ENCODE assay signal across 31 cellular contexts in the genomic region with DNA sequence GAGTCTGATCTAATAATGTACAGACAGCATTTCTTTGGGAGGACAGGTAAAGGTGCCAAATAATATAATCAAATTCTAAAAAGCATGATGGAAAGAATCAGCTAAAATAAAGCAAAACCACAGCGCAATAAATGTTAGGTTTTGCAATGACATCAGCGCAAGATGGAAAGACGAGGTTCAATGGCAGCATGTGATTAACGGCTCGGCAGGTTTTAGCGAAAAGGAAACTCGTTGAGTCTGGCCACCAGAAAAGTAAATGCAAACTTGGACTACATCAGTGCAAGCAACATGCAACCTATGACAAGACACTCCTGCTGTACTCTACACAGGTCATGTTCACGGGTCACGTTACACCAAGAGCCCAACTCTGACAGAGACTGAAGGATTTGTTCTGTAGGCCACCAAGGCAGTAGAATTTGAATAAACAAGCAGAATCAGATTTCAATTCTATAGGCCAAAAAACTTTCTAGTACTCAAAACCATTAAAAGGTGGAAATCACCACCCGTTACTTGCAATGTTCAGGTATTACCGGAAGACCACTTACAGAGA. TPM values are rescaled to one million over a fixed set of nuclear protein-coding genes. Genes with fewer than 3 reads are reported as not detected.
A peak's percentile ranks its signal among the peaks of the same experiment; 100 is the strongest.
DNase-seq lines count a peak whose midpoint lies in the region; ATAC-seq and TF ChIP-seq lines count a peak whose summit lies in the region.
"Had no signal": no experiment of that assay in that cellular context is flagged by ENCODE, and none has a peak within 500 bp of the region (broad histone marks: within the 10 kb centered on the region; RNA-seq: fewer than 3 reads in every experiment).

No MANE protein-coding gene starts in this region.

- H3K4me3 Mint-ChIP-seq in T-helper 17 cell (no peak overlapping the region), glutamatergic neuron (ENCODE audit: unreplicated experiment) (peak overlapping the region; percentile 98)
- no peak overlapping the region for H3K4me3 Mint-ChIP-seq in natural killer cell treated with Interleukin-12 subunit alpha and Interleukin-12 subunit beta and Interleukin-15 and Interleukin-18, amount 100 ng/mL, for 72 hours
- H3K4me3 Mint-ChIP-seq: activated CD8-positive, alpha-beta memory T cell treated with anti-CD3 and anti-CD28 coated beads, Interleukin-2, amount 10 ng/mL, durations not matched to agents 7 days and 5 days; activated naive CD8-positive, alpha-beta T cell treated with anti-CD3 and anti-CD28 coated beads, Interleukin-2, amount 10 ng/mL, durations not matched to agents 7 days and 5 days; activated T-cell treated with anti-CD3 and anti-CD28 coated beads, Interleukin-2, amount 50 U/mL, for 4 hours; CD4-positive, alpha-beta memory T cell; stimulated activated naive CD8-positive, alpha-beta T cell treated with anti-CD3 and anti-CD28 coated beads, Interleukin-15, Interleukin-2, amounts not matched to agents 100 ng/mL and 50 ng/mL, for 24 hours; T-cell had no signal

- peaks cover 10% of the 10 kb centered on the region for H3K9me3 Mint-ChIP-seq in glutamatergic neuron (ENCODE audit: unreplicated experiment)
- no peaks in the 10 kb centered on the region for H3K9me3 Mint-ChIP-seq in natural killer cell treated with Interleukin-12 subunit alpha and Interleukin-12 subunit beta and Interleukin-15 and Interleukin-18, amount 100 ng/mL, for 72 hours
- H3K9me3 Mint-ChIP-seq: activated naive CD8-positive, alpha-beta T cell treated with anti-CD3 and anti-CD28 coated beads, Interleukin-2, amount 10 ng/mL, durations not matched to agents 7 days and 5 days; activated T-cell treated with anti-CD3 and anti-CD28 coated beads, Interleukin-2, amount 50 U/mL, for 4 hours; stimulated activated naive CD8-positive, alpha-beta T cell treated with anti-CD3 and anti-CD28 coated beads, Interleukin-15, Interleukin-2, amounts not matched to agents 100 ng/mL and 50 ng/mL, for 24 hours; T-cell had no signal

- ATAC-seq in heart right ventricle = no peak
- no peak for ATAC-seq in left cardiac atrium
- no peak for ATAC-seq in T-helper 17 cell
- no peak for ATAC-seq in natural killer cell treated with Interleukin-12 subunit alpha and Interleukin-12 subunit beta and Interleukin-15 and Interleukin-18, amount 100 ng/mL, for 72 hours
- ATAC-seq: A549; activated CD8-positive, alpha-beta memory T cell treated with anti-CD3 and anti-CD28 coated beads, Interleukin-2, amount 10 ng/mL, durations not matched to agents 7 days and 5 days; activated T-cell treated with anti-CD3 and anti-CD28 coated beads, Interleukin-2, amount 50 U/mL, for 4 hours; pancreas; T-cell had no signal

- H3K27me3 ChIP-seq in heart right ventricle (no peaks in the 10 kb centered on the region), tibial nerve (no peaks in the 10 kb centered on the region)
- H3K27me3 ChIP-seq: ascending aorta, pancreas, SJSA1 had no signal

- H3K4me1 Mint-ChIP-seq in T-helper 17 cell = peaks cover 26% of the 10 kb centered on the region
- peaks cover 55% of the 10 kb centered on the region for H3K4me1 Mint-ChIP-seq in glutamatergic neuron (ENCODE audit: low read depth, unreplicated experiment)
- H3K4me1 Mint-ChIP-seq in natural killer cell treated with Interleukin-12 subunit alpha and Interleukin-12 subunit beta and Interleukin-15 and Interleukin-18, amount 100 ng/mL, for 72 hours (ENCODE audit: low read depth in 2 of 2) = peaks cover 5 to 18% of the 10 kb centered on the region in 2 donors

- DNase-seq in heart right ventricle = no peak
- DNase-seq in left cardiac atrium = no peak
- no peak for DNase-seq in T-helper 17 cell
- no peak for DNase-seq in glutamatergic neuron
- DNase-seq in tibial nerve (ENCODE audit: low spot score in 2 of 2) = no peak
- no peak for DNase-seq in activated CD4-positive, CD25-positive, alpha-beta regulatory T cell (lab: John Stamatoyannopoulos, UW)
- no peak for DNase-seq in SKM-1 treated with dmso at 0.1 percent for 144 hours (lab: John Stamatoyannopoulos, UW; ENCODE audit: unreplicated experiment)
- no peak for DNase-seq in natural killer cell treated with Interleukin-12 subunit alpha and Interleukin-12 subunit beta and Interleukin-15 and Interleukin-18, amount 100 ng/mL, for 72 hours (ENCODE audit: low spot score)
- DNase-seq: activated CD4-positive, alpha-beta T cell treated with anti-CD3 and anti-CD28 coated beads, Interleukin-2, amount 50 U/mL, for 4 hours; activated CD8-positive, alpha-beta memory T cell treated with anti-CD3 and anti-CD28 coated beads, Interleukin-2, amount 10 ng/mL, durations not matched to agents 7 days and 5 days; activated gamma-delta T cell treated with Interleukin-2 at 50 U/mL for 16 hours; activated naive CD8-positive, alpha-beta T cell treated with anti-CD3 and anti-CD28 coated beads, Interleukin-2, amount 10 ng/mL, durations not matched to agents 7 days and 5 days; activated T-cell treated with anti-CD3 and anti-CD28 coated beads, Interleukin-2, amount 50 U/mL, for 4 hours; CD4-positive, alpha-beta memory T cell; central memory CD4-positive, alpha-beta T cell; DMS 273 treated with DMSO at 0.1 percent for 48 hours; EL; foreskin melanocyte; NCI-H1417 treated with DMSO at 0.1 percent for 48 hours; NCI-H2029 treated with DMSO at 0.1 percent for 48 hours; NCI-H774; pancreas; stimulated activated CD4-positive, alpha-beta T cell treated with anti-CD3 and anti-CD28 coated beads, Interleukin-1b, Interleukin-23, amount 100 ng/mL, for 48 hours; T-cell had no signal

- H3K27ac ChIP-seq in heart right ventricle (peak overlapping the region in 8 of 10 donors; percentile 10 to 64 (median 38)), tibial nerve (peak overlapping the region in 3 of 4 donors; percentile 34 to 69 (median 54))
- H3K27ac ChIP-seq: A549, ascending aorta, KMS-11, pancreas, SJSA1, thoracic aorta had no signal

- no peak for TF ChIP-seq POLR2A in tibial nerve (IDR thresholded peaks at IDR 0.05)

- H3K4me1 ChIP-seq in heart right ventricle = peaks cover 8 to 87% (median 71%) of the 10 kb centered on the region in 9 donors
- peaks cover 0 to 69% (median 20%) of the 10 kb centered on the region in 4 donors for H3K4me1 ChIP-seq in tibial nerve
- H3K4me1 ChIP-seq: ascending aorta had no signal

- H3K27me3 Mint-ChIP-seq in T-helper 17 cell (peaks cover 23% of the 10 kb centered on the region), glutamatergic neuron (ENCODE audit: unreplicated experiment) (peaks cover 2% of the 10 kb centered on the region)
- peaks cover 47 to 59% of the 10 kb centered on the region in 2 donors for H3K27me3 Mint-ChIP-seq in natural killer cell treated with Interleukin-12 subunit alpha and Interleukin-12 subunit beta and Interleukin-15 and Interleukin-18, amount 100 ng/mL, for 72 hours

- 78 to 80% methylated on average over 11 of the region's 11 CpGs for WGBS in heart right ventricle, 2 donors
- WGBS in tibial nerve, 2 donors = 89 to 91% methylated on average over 11 of the region's 11 CpGs

- H3K36me3 Mint-ChIP-seq in T-helper 17 cell (ENCODE audit: low read depth) (no peaks in the 10 kb centered on the region), glutamatergic neuron (ENCODE audit: unreplicated experiment) (peaks cover 4% of the 10 kb centered on the region)
- no peaks in the 10 kb centered on the region for H3K36me3 Mint-ChIP-seq in natural killer cell treated with Interleukin-12 subunit alpha and Interleukin-12 subunit beta and Interleukin-15 and Interleukin-18, amount 100 ng/mL, for 72 hours
- H3K36me3 Mint-ChIP-seq: activated CD8-positive, alpha-beta memory T cell treated with anti-CD3 and anti-CD28 coated beads, Interleukin-2, amount 10 ng/mL, durations not matched to agents 7 days and 5 days; activated naive CD8-positive, alpha-beta T cell treated with anti-CD3 and anti-CD28 coated beads, Interleukin-2, amount 10 ng/mL, durations not matched to agents 7 days and 5 days; CD4-positive, alpha-beta memory T cell; T-cell had no signal

- H3K4me3 ChIP-seq in heart right ventricle (peak overlapping the region in 2 of 10 donors; percentile 7 to 11), tibial nerve (no peak overlapping the region)
- H3K4me3 ChIP-seq: A549, ascending aorta, HAP-1, pancreas, SJSA1, thoracic aorta had no signal

- no peak for TF ChIP-seq EP300 in tibial nerve (IDR thresholded peaks at IDR 0.05)

- H3K27ac Mint-ChIP-seq in T-helper 17 cell (peak overlapping the region; percentile 54), glutamatergic neuron (ENCODE audit: unreplicated experiment) (peak overlapping the region; percentile 11)
- H3K27ac Mint-ChIP-seq in natural killer cell treated with Interleukin-12 subunit alpha and Interleukin-12 subunit beta and Interleukin-15 and Interleukin-18, amount 100 ng/mL, for 72 hours = no peak overlapping the region
- H3K27ac Mint-ChIP-seq: activated CD8-positive, alpha-beta memory T cell treated with anti-CD3 and anti-CD28 coated beads, Interleukin-2, amount 10 ng/mL, durations not matched to agents 7 days and 5 days; activated naive CD8-positive, alpha-beta T cell treated with anti-CD3 and anti-CD28 coated beads, Interleukin-2, amount 10 ng/mL, durations not matched to agents 7 days and 5 days; CD4-positive, alpha-beta memory T cell; stimulated activated naive CD8-positive, alpha-beta T cell treated with anti-CD3 and anti-CD28 coated beads, Interleukin-15, Interleukin-2, amounts not matched to agents 100 ng/mL and 50 ng/mL, for 24 hours; T-cell had no signal

- intact Hi-C loops in heart right ventricle (cut with DNase I) (loop anchor here in 8 of 10 donors (5.0 to 10.0 kb wide), 21 partner anchors 33 to 871 kb away; no protein-coding TSS in a partner anchor), left cardiac atrium (cut with DNase I) (loop anchor here (5.0 to 10.0 kb wide), 7 partner anchors 51 to 871 kb away; no protein-coding TSS in a partner anchor)

- TF ChIP-seq CTCF in heart right ventricle (IDR thresholded peaks at IDR 0.05) (no peak), glutamatergic neuron (IDR thresholded peaks at IDR 0.05; ENCODE audit: partially characterized antibody, unreplicated experiment) (no peak), tibial nerve (IDR thresholded peaks at IDR 0.05) (no peak)

- H3K36me3 ChIP-seq in heart right ventricle = no peaks in the 10 kb centered on the region
- no peaks in the 10 kb centered on the region for H3K36me3 ChIP-seq in tibial nerve
- H3K36me3 ChIP-seq: ascending aorta, HAP-1, pancreas, SJSA1, thoracic aorta had no signal

- H3K9me3 ChIP-seq in heart right ventricle = no peaks in the 10 kb centered on the region
- no peaks in the 10 kb centered on the region for H3K9me3 ChIP-seq in T-helper 17 cell (ENCODE audit: control insufficient read depth, low read length, poor library complexity, severe bottlenecking)
- no peaks in the 10 kb centered on the region for H3K9me3 ChIP-seq in tibial nerve
- H3K9me3 ChIP-seq: A549, ascending aorta, HAP-1, pancreas, SJSA1, thoracic aorta had no signal

RNA-seq across cellular contexts. Expression of gene SIPA1L2, which starts 4.5 kb away (rescaled TPM):
- total RNA-seq in heart right ventricle (100 to 1,000 TPM in 5 of 10 donors, 10 to 100 TPM in 5; 64.9 to 141 (median 101) TPM), left cardiac atrium (10 to 100 TPM; 42.3 to 57.1 TPM), T-helper 17 cell (1 to 10 TPM; 1.3 to 3.3 TPM), glutamatergic neuron (ENCODE audit: unreplicated experiment) (177 TPM), tibial nerve (10 to 100 TPM; 29.8 to 56.4 (median 40.7) TPM)
- polyA plus RNA-seq in heart right ventricle = 10 to 100 TPM; 20.3 to 39.3 TPM
- total RNA-seq in natural killer cell treated with Interleukin-12 subunit alpha and Interleukin-12 subunit beta and Interleukin-15 and Interleukin-18, amount 100 ng/mL, for 72 hours = 1 to 10 TPM; 2.4 to 3.7 TPM

Comparison
In these comparisons a context has a peak if more than half of its experiments do, and no peak if none do; other contexts are left out.
1. H3K27ac Mint-ChIP-seq: peak in T-helper 17 cell (single experiment) and glutamatergic neuron (single experiment); none in natural killer cell treated with Interleukin-12 subunit alpha and Interleukin-12 subunit beta and Interleukin-15 and Interleukin-18, amount 100 ng/mL, for 72 hours (0 of 2).
2. RNA of gene SIPA1L2, which starts 4.5 kb away (total RNA-seq): 177 TPM in glutamatergic neuron (single experiment), 64.9 to 141 TPM in heart right ventricle, 42.3 to 57.1 TPM in left cardiac atrium and 29.8 to 56.4 TPM in tibial nerve; 2.4 to 3.7 TPM in natural killer cell treated with Interleukin-12 subunit alpha and Interleukin-12 subunit beta and Interleukin-15 and Interleukin-18, amount 100 ng/mL, for 72 hours and 1.3 to 3.3 TPM in T-helper 17 cell; every median in the first group is over 4 times any median in the second.